ENCODE assay signal across 34 cellular contexts in the genomic region with DNA sequence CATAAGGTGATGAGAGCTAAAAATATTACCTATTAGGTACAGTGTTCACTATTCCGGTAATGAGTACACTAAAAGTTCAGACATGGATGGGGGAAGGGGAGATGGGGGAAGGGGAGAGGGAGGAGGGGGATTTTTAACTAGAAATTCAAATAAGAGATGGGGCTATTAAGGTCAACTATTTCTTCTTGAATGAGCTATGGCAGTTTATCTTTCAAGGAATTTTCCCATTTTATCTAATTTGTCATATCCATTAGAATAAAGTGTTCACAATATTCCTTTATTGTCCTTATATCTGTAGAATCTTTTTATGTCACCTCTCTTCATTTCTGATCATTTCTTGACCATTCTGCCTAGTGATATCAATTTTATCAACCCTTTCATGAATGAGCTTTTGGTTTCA.
"Had no signal": no experiment of that assay in that cellular context is flagged by ENCODE, and none has a peak within 500 bp of the region (broad histone marks: within the 10 kb centered on the region; RNA-seq: fewer than 3 reads in every experiment).

No MANE protein-coding gene starts in this region.

- DNase-seq: Karpas-422, Kasumi-1, MG63, MM.1S, MV-4-11, NCI-H1048, NCI-H1092, NCI-H1092 treated with DMSO at 0.1 percent for 48 hours, NCI-H1105, NCI-H1105 treated with DMSO at 0.1 percent for 48 hours, NCI-H1417, NCI-H1417 treated with DMSO at 0.1 percent for 48 hours, NCI-H1436, NCI-H1436 treated with DMSO at 0.1 percent for 48 hours, NCI-H146, NCI-H1694, NCI-H1694 treated with DMSO at 0.1 percent for 48 hours, NCI-H187, NCI-H187 treated with DMSO at 0.1 percent for 48 hours, NCI-H1930, NCI-H2029, NCI-H2029 treated with DMSO at 0.1 percent for 48 hours, NCI-H2081, NCI-H2081 treated with DMSO at 0.1 percent for 48 hours, NCI-H2107, NCI-H2171, NCI-H2171 treated with DMSO at 0.1 percent for 48 hours, NCI-H2227 treated with DMSO at 0.1 percent for 48 hours, NCI-H226, NCI-H345, NCI-H446, NCI-H446 treated with DMSO at 0.1 percent for 48 hours, NCI-H510A, NCI-H510A treated with DMSO at 0.1 percent for 48 hours had no signal

- H3K36me3 ChIP-seq: MG63 had no signal

- H3K4me3 ChIP-seq: MG63 had no signal

- H3K27me3 ChIP-seq: MG63 had no signal
